14 cellular contexts compared by ENCODE assay signal in the genomic region with DNA sequence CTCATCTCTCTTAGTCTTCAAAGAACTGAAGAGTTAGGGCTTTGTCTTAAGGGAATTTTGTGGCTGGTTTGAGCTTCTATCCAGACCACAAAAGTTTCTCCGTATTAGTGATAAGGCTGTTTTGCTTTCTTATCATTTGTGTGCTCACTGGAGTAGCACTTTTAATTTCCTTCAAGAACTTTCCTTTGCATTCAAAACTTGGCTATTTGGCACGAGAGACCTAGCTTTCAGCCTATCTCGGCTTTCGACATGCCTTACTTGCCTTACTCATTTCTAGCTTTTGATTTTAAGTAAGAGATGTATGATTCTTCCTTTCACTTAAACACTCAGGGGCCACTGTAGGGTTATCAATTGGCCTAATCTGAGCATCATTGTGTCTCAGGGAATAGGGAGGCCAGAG. TPM values are rescaled to one million over a fixed set of nuclear protein-coding genes. Genes with fewer than 3 reads are reported as not detected.
DNase-seq lines count a peak whose midpoint lies in the region; ATAC-seq and FAIRE-seq lines count a peak whose summit lies in the region.
"Had no signal": no experiment of that assay in that cellular context is flagged by ENCODE, and none has a peak within 500 bp of the region (broad histone marks: within the 10 kb centered on the region; RNA-seq: fewer than 3 reads in every experiment).

No MANE protein-coding gene starts in this region.

- H3K9me3 ChIP-seq in small intestine (ENCODE audit: control insufficient read depth, low read depth) = no peaks in the 10 kb centered on the region
- H3K9me3 ChIP-seq: body of pancreas had no signal

- H3K4me1 Mint-ChIP-seq in activated CD4-positive, alpha-beta memory T cell treated with anti-CD3 and anti-CD28 coated beads for 36 hours (ENCODE audit: low read depth) = peaks cover 26% of the 10 kb centered on the region
- peaks cover 15% of the 10 kb centered on the region for H3K4me1 Mint-ChIP-seq in activated CD4-positive, alpha-beta memory T cell treated with anti-CD3 and anti-CD28 coated beads, Interleukin-2, amount 10 ng/mL, durations not matched to agents 7 days and 5 days
- peaks cover 20% of the 10 kb centered on the region for H3K4me1 Mint-ChIP-seq in activated naive CD8-positive, alpha-beta T cell treated with anti-CD3 and anti-CD28 coated beads, Interleukin-2, amount 50 U/mL, for 24 hours
- H3K4me1 Mint-ChIP-seq: neural crest cell had no signal

- FAIRE-seq in small intestine (lab: Jason Lieb, UNC) = no peak
- FAIRE-seq: islet of Langerhans, RCC 7860 had no signal

- H3K36me3 ChIP-seq in small intestine (ENCODE audit: control insufficient read depth in 2 of 2, insufficient read depth in 2 of 2, low read length in 2 of 2) = peaks cover 0 to 1% of the 10 kb centered on the region in 2 donors

- POLR2A ChIA-PET in activated CD4-positive, alpha-beta memory T cell treated with anti-CD3 and anti-CD28 coated beads for 36 hours (lab: Charles Lee) = interaction anchor here (0.9 to 1.0 kb wide), 4 partner anchors 30 to 55 kb away, joined by 4 to 8 read pairs (median 4); partner anchors contain the start of gene HDHD2
- POLR2A ChIA-PET in activated CD4-positive, alpha-beta memory T cell treated with anti-CD3 and anti-CD28 coated beads, Interleukin-2, amount 10 ng/mL, durations not matched to agents 7 days and 5 days (lab: Charles Lee) = interaction anchor here (1.7 kb wide), 1 partner anchor 30 kb away, joined by 5 read pairs; the partner anchor contains the start of gene HDHD2

- WGBS in small intestine, 3 donors = 62 to 84% (median 75%) methylated on average over 4 of the region's 4 CpGs

- no peaks in the 10 kb centered on the region for H3K9me3 Mint-ChIP-seq in activated CD4-positive, alpha-beta memory T cell treated with anti-CD3 and anti-CD28 coated beads for 36 hours
- H3K9me3 Mint-ChIP-seq in activated CD4-positive, alpha-beta memory T cell treated with anti-CD3 and anti-CD28 coated beads, Interleukin-2, amount 10 ng/mL, durations not matched to agents 7 days and 5 days = no peaks in the 10 kb centered on the region
- no peaks in the 10 kb centered on the region for H3K9me3 Mint-ChIP-seq in activated naive CD8-positive, alpha-beta T cell treated with anti-CD3 and anti-CD28 coated beads, Interleukin-2, amount 50 U/mL, for 24 hours
- H3K9me3 Mint-ChIP-seq: WTC11 had no signal

- H3K27me3 ChIP-seq in small intestine (ENCODE audit: control insufficient read depth in 2 of 2, insufficient read depth in 2 of 2, low read length in 2 of 2) = no peaks in the 10 kb centered on the region
- H3K27me3 ChIP-seq: body of pancreas had no signal

- peak; percentile 37 for DNase-seq in activated CD4-positive, alpha-beta memory T cell treated with anti-CD3 and anti-CD28 coated beads for 36 hours
- no peak for DNase-seq in activated CD4-positive, alpha-beta memory T cell treated with anti-CD3 and anti-CD28 coated beads, Interleukin-2, amount 10 ng/mL, durations not matched to agents 7 days and 5 days
- DNase-seq in activated naive CD8-positive, alpha-beta T cell treated with anti-CD3 and anti-CD28 coated beads, Interleukin-2, amount 50 U/mL, for 24 hours = no peak
- DNase-seq in iPS-NIHi7 (ENCODE audit: extremely low spot score) (no peak), small intestine (no peak), NCI-H2029 treated with DMSO at 0.1 percent for 48 hours (lab: John Stamatoyannopoulos, UW) (no peak)
- DNase-seq: body of pancreas, NCI-H1930 had no signal

- CTCF ChIA-PET in activated CD4-positive, alpha-beta memory T cell treated with anti-CD3 and anti-CD28 coated beads for 36 hours (lab: Charles Lee) = interaction anchor here (0.9 to 1.4 kb wide), 3 partner anchors 30 to 629 kb away, joined by 3 to 12 read pairs (median 3); partner anchors contain the start of gene HDHD2
- CTCF ChIA-PET in activated CD4-positive, alpha-beta memory T cell treated with anti-CD3 and anti-CD28 coated beads, Interleukin-2, amount 10 ng/mL, durations not matched to agents 7 days and 5 days (lab: Charles Lee) = no interaction called here

- peaks cover 29% of the 10 kb centered on the region for H3K36me3 Mint-ChIP-seq in activated CD4-positive, alpha-beta memory T cell treated with anti-CD3 and anti-CD28 coated beads for 36 hours
- peaks cover 47% of the 10 kb centered on the region for H3K36me3 Mint-ChIP-seq in activated CD4-positive, alpha-beta memory T cell treated with anti-CD3 and anti-CD28 coated beads, Interleukin-2, amount 10 ng/mL, durations not matched to agents 7 days and 5 days (ENCODE audit: low read depth)
- H3K36me3 Mint-ChIP-seq in activated naive CD8-positive, alpha-beta T cell treated with anti-CD3 and anti-CD28 coated beads, Interleukin-2, amount 50 U/mL, for 24 hours (ENCODE audit: low read depth) = peaks cover 44% of the 10 kb centered on the region

- H3K27ac ChIP-seq in small intestine (ENCODE audit: low read depth in 1 of 2, low read length in 1 of 2) = no peak overlapping the region
- H3K27ac ChIP-seq: body of pancreas had no signal

- no peak overlapping the region for H3K4me3 ChIP-seq in small intestine (ENCODE audit: low read depth in 1 of 2, low read length in 2 of 2)
- H3K4me3 ChIP-seq: body of pancreas had no signal

- ATAC-seq in GM21381 (IDR thresholded peaks at IDR 0.05; ENCODE audit: unreplicated experiment) (peak; percentile 90), HG03095 (IDR thresholded peaks at IDR 0.05; ENCODE audit: unreplicated experiment) (peak; percentile 94)
- peak; percentile 83 for ATAC-seq in activated naive CD8-positive, alpha-beta T cell treated with anti-CD3 and anti-CD28 coated beads, Interleukin-2, amount 50 U/mL, for 24 hours
- ATAC-seq: body of pancreas, WTC11 had no signal

- H3K4me3 Mint-ChIP-seq in activated CD4-positive, alpha-beta memory T cell treated with anti-CD3 and anti-CD28 coated beads for 36 hours = no peak overlapping the region
- H3K4me3 Mint-ChIP-seq in activated CD4-positive, alpha-beta memory T cell treated with anti-CD3 and anti-CD28 coated beads, Interleukin-2, amount 10 ng/mL, durations not matched to agents 7 days and 5 days = no peak overlapping the region
- H3K4me3 Mint-ChIP-seq in activated naive CD8-positive, alpha-beta T cell treated with anti-CD3 and anti-CD28 coated beads, Interleukin-2, amount 50 U/mL, for 24 hours = no peak overlapping the region
- H3K4me3 Mint-ChIP-seq: neural crest cell, WTC11 had no signal

- H3K27me3 Mint-ChIP-seq in activated CD4-positive, alpha-beta memory T cell treated with anti-CD3 and anti-CD28 coated beads for 36 hours = no peaks in the 10 kb centered on the region
- H3K27me3 Mint-ChIP-seq in activated CD4-positive, alpha-beta memory T cell treated with anti-CD3 and anti-CD28 coated beads, Interleukin-2, amount 10 ng/mL, durations not matched to agents 7 days and 5 days = no peaks in the 10 kb centered on the region
- no peaks in the 10 kb centered on the region for H3K27me3 Mint-ChIP-seq in activated naive CD8-positive, alpha-beta T cell treated with anti-CD3 and anti-CD28 coated beads, Interleukin-2, amount 50 U/mL, for 24 hours

- H3K4me1 ChIP-seq in small intestine (ENCODE audit: control insufficient read depth in 2 of 2, insufficient read depth in 1 of 2, low read depth in 1 of 2, low read length in 1 of 2) = no peaks in the 10 kb centered on the region

- intact Hi-C loops in activated CD4-positive, alpha-beta memory T cell treated with anti-CD3 and anti-CD28 coated beads for 36 hours (cut with micrococcal nuclease) = loop anchor here (1.0 to 2.0 kb wide), 2 partner anchors 30 to 56 kb away; partner anchors contain the start of genes HDHD2 and IER3IP1

- H3K27ac Mint-ChIP-seq in activated CD4-positive, alpha-beta memory T cell treated with anti-CD3 and anti-CD28 coated beads for 36 hours = peak overlapping the region; percentile 40
- no peak overlapping the region for H3K27ac Mint-ChIP-seq in activated CD4-positive, alpha-beta memory T cell treated with anti-CD3 and anti-CD28 coated beads, Interleukin-2, amount 10 ng/mL, durations not matched to agents 7 days and 5 days
- H3K27ac Mint-ChIP-seq in activated naive CD8-positive, alpha-beta T cell treated with anti-CD3 and anti-CD28 coated beads, Interleukin-2, amount 50 U/mL, for 24 hours = peak overlapping the region; percentile 13
- H3K27ac Mint-ChIP-seq: WTC11 had no signal

RNA-seq across cellular contexts. Expression of gene HDHD2, which starts 29.9 kb away (rescaled TPM):
- 10 to 100 TPM; 26.4 to 32.9 TPM for total RNA-seq in activated CD4-positive, alpha-beta memory T cell treated with anti-CD3 and anti-CD28 coated beads for 36 hours
- total RNA-seq in activated CD4-positive, alpha-beta memory T cell treated with anti-CD3 and anti-CD28 coated beads, Interleukin-2, amount 10 ng/mL, durations not matched to agents 7 days and 5 days = 10 to 100 TPM; 35.2 to 38.1 TPM
- polyA plus RNA-seq in small intestine = 10 to 100 TPM; 16.5 to 26.7 (median 21.9) TPM

RNA-seq across cellular contexts. Expression of gene IER3IP1, which starts 55.7 kb away (rescaled TPM):
- total RNA-seq in activated CD4-positive, alpha-beta memory T cell treated with anti-CD3 and anti-CD28 coated beads for 36 hours = 10 to 100 TPM; 10.9 to 11.0 TPM
- 10 to 100 TPM; 10.0 to 10.1 TPM for total RNA-seq in activated CD4-positive, alpha-beta memory T cell treated with anti-CD3 and anti-CD28 coated beads, Interleukin-2, amount 10 ng/mL, durations not matched to agents 7 days and 5 days
- 10 to 100 TPM; 14.1 to 19.5 (median 16.2) TPM for polyA plus RNA-seq in small intestine
